In the genomic region with DNA sequence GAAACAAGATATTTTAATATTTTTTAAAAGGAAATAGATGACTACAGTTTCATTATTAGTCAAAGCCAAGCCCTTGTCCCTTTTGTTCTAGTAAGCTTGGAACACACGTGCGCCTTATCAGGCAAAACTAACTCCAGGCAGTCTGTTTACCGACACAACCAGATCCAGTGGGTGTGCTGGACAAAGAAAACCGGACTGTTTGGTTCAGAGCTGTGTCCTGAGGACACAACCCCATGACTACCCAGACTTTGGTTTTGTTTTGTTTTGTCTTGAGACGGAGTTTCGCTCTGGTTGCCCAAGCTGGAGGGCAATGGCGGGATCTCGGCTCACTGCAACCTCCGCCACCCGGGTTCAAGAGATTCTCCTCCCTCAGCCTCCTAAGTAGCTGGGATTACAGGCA, we compare ENCODE assay signal across 32 cellular contexts. TPM values are rescaled to one million over a fixed set of nuclear protein-coding genes. Genes with fewer than 3 reads are reported as not detected.
DNase-seq lines count a peak whose midpoint lies in the region; ATAC-seq and TF ChIP-seq lines count a peak whose summit lies in the region.
"Had no signal": no experiment of that assay in that cellular context is flagged by ENCODE, and none has a peak within 500 bp of the region (broad histone marks: within the 10 kb centered on the region; RNA-seq: fewer than 3 reads in every experiment).

No MANE protein-coding gene starts in this region.

- H3K4me3 ChIP-seq in body of pancreas (no peak overlapping the region), mucosa of descending colon (no peak overlapping the region)
- H3K4me3 ChIP-seq: GM23338, neural progenitor cell, right atrium auricular region had no signal

- no peaks in the 10 kb centered on the region for H3K36me3 ChIP-seq in body of pancreas (replicated peaks in 1 of 2; ENCODE audit: insufficient read depth in 1 of 2, low read depth in 2 of 2)
- H3K36me3 ChIP-seq in mucosa of descending colon (ENCODE audit: low read depth): no peaks in the 10 kb centered on the region
- H3K36me3 ChIP-seq: brain microvascular endothelial cell, neural progenitor cell, right atrium auricular region had no signal

- H3K27ac ChIP-seq in body of pancreas: peak overlapping the region; percentile 85 to 91 (median 87)
- H3K27ac ChIP-seq: brain microvascular endothelial cell, KMS-11, neural progenitor cell, parathyroid adenoma, right atrium auricular region had no signal

- DNase-seq in HPDE6-E6E7 (ENCODE audit: extremely low spot score): peak; percentile 27
- DNase-seq in body of pancreas: peak; percentile 80 to 95 (median 90)
- DNase-seq in mucosa of descending colon: peak in 1 of 3 donors; percentile 42
- no peak for DNase-seq in type B pancreatic cell (ENCODE audit: extremely low spot score, unreplicated experiment)
- DNase-seq in NCI-H1105 treated with DMSO at 0.1 percent for 48 hours (lab: John Stamatoyannopoulos, UW): no peak
- DNase-seq in GM10266 (ENCODE audit: extremely low spot score): no peak
- DNase-seq: activated CD8-positive, alpha-beta T cell treated with anti-CD3 and anti-CD28 coated beads, Interleukin-2, amount 10 ng/mL, durations not matched to agents 7 days and 5 days; activated T-cell treated with anti-CD3 and anti-CD28 coated beads for 4 hours; amniotic stem cell; brain microvascular endothelial cell; C1 segment of cervical spinal cord; DND-41; hypothalamus; NCI-H1436; NCI-H2081; NCI-H226; NCI-H526 treated with DMSO at 0.1 percent for 48 hours; NK-92 treated with Interleukin-12 subunit alpha and Interleukin-12 subunit beta, amount 100 ng/mL, for 24 hours; Right ventricle myocardium superior; stimulated activated CD8-positive, alpha-beta memory T cell treated with anti-CD3 and anti-CD28 coated beads, Interleukin-4, amount 100 ng/mL, for 48 hours; stimulated activated naive CD8-positive, alpha-beta T cell treated with anti-CD3 and anti-CD28 coated beads, Interleukin-15, amount 100 ng/mL, for 72 hours; T-helper 2 cell had no signal

- H3K4me1 Mint-ChIP-seq in type B pancreatic cell (ENCODE audit: unreplicated experiment): peaks cover 8% of the 10 kb centered on the region
- H3K4me1 Mint-ChIP-seq: activated naive CD4-positive, alpha-beta T cell treated with anti-CD3 and anti-CD28 coated beads, Interleukin-2, amount 50 U/mL, for 24 hours; memory B cell; stimulated activated naive CD8-positive, alpha-beta T cell treated with anti-CD3 and anti-CD28 coated beads, Interleukin-15, amount 100 ng/mL, for 72 hours had no signal

- TF ChIP-seq POLR2A in body of pancreas (IDR thresholded peaks at IDR 0.05): peak in 2 of 3 donors; percentile 53 to 57

- H3K36me3 Mint-ChIP-seq in type B pancreatic cell: peaks cover 4% of the 10 kb centered on the region
- H3K36me3 Mint-ChIP-seq: activated naive CD4-positive, alpha-beta T cell treated with anti-CD3 and anti-CD28 coated beads, Interleukin-2, amount 50 U/mL, for 24 hours; memory B cell; neural progenitor cell had no signal

- H3K4me3 Mint-ChIP-seq in type B pancreatic cell: no peak overlapping the region
- H3K4me3 Mint-ChIP-seq: activated CD8-positive, alpha-beta T cell treated with anti-CD3 and anti-CD28 coated beads, Interleukin-2, amount 10 ng/mL, durations not matched to agents 7 days and 5 days; activated naive CD4-positive, alpha-beta T cell treated with anti-CD3 and anti-CD28 coated beads, Interleukin-2, amount 50 U/mL, for 24 hours; GM23338; memory B cell; neural progenitor cell; stimulated activated naive CD8-positive, alpha-beta T cell treated with anti-CD3 and anti-CD28 coated beads, Interleukin-15, amount 100 ng/mL, for 72 hours had no signal

- H3K27me3 ChIP-seq in body of pancreas: no peaks in the 10 kb centered on the region
- H3K27me3 ChIP-seq: brain microvascular endothelial cell, neural progenitor cell, right atrium auricular region had no signal

- peak; percentile 100 for ATAC-seq in body of pancreas
- peak; percentile 92 for ATAC-seq in mucosa of descending colon
- ATAC-seq in GM21360 (IDR thresholded peaks at IDR 0.05; ENCODE audit: unreplicated experiment): no peak
- ATAC-seq: activated CD8-positive, alpha-beta T cell treated with anti-CD3 and anti-CD28 coated beads, Interleukin-2, amount 10 ng/mL, durations not matched to agents 7 days and 5 days; GM23338; Panc1; stimulated activated naive CD8-positive, alpha-beta T cell treated with anti-CD3 and anti-CD28 coated beads, Interleukin-15, amount 100 ng/mL, for 72 hours had no signal

- TF ChIP-seq CTCF in body of pancreas (IDR thresholded peaks at IDR 0.05) (no peak), mucosa of descending colon (IDR thresholded peaks at IDR 0.05) (no peak), type B pancreatic cell (conservative IDR thresholded peaks at IDR 0.05) (no peak), GM10266 (IDR thresholded peaks at IDR 0.05; ENCODE audit: control insufficient read depth, insufficient read depth, low read depth, missing control alignments) (no peak)

- H3K9me3 ChIP-seq in body of pancreas: no peaks in the 10 kb centered on the region
- H3K9me3 ChIP-seq in mucosa of descending colon: no peaks in the 10 kb centered on the region
- H3K9me3 ChIP-seq: right atrium auricular region had no signal

- no peaks in the 10 kb centered on the region for H3K27me3 Mint-ChIP-seq in type B pancreatic cell

- H3K4me1 ChIP-seq in body of pancreas (peaks cover 22% of the 10 kb centered on the region), mucosa of descending colon (ENCODE audit: low read depth) (no peaks in the 10 kb centered on the region)
- H3K4me1 ChIP-seq: parathyroid adenoma, right atrium auricular region had no signal

- peak overlapping the region; percentile 86 for H3K27ac Mint-ChIP-seq in type B pancreatic cell
- H3K27ac Mint-ChIP-seq: activated CD8-positive, alpha-beta T cell treated with anti-CD3 and anti-CD28 coated beads, Interleukin-2, amount 10 ng/mL, durations not matched to agents 7 days and 5 days; activated naive CD4-positive, alpha-beta T cell treated with anti-CD3 and anti-CD28 coated beads, Interleukin-2, amount 50 U/mL, for 24 hours; activated T-helper 2 cell treated with anti-CD3 and anti-CD28 coated beads, Interferon-gamma antibody, Interleukin-2, Interleukin-4, amounts not matched to agents 10 μg/mL and 5 μg/mL and 100 μg/mL, durations not matched to agents 14 hours and 24 hours and 36 hours; GM23338; memory B cell; neural progenitor cell; stimulated activated naive CD8-positive, alpha-beta T cell treated with anti-CD3 and anti-CD28 coated beads, Interleukin-15, amount 100 ng/mL, for 72 hours had no signal

- WGBS in body of pancreas, 2 donors: 42 to 44% methylated on average over 10 of the region's 10 CpGs

- no peaks in the 10 kb centered on the region for H3K9me3 Mint-ChIP-seq in type B pancreatic cell
- H3K9me3 Mint-ChIP-seq: activated naive CD4-positive, alpha-beta T cell treated with anti-CD3 and anti-CD28 coated beads, Interleukin-2, amount 50 U/mL, for 24 hours; activated T-helper 2 cell treated with anti-CD3 and anti-CD28 coated beads, Interferon-gamma antibody, Interleukin-2, Interleukin-4, amounts not matched to agents 10 μg/mL and 5 μg/mL and 100 μg/mL, durations not matched to agents 14 hours and 24 hours and 36 hours; GM23338; memory B cell; stimulated activated naive CD8-positive, alpha-beta T cell treated with anti-CD3 and anti-CD28 coated beads, Interleukin-15, amount 100 ng/mL, for 72 hours had no signal

- intact Hi-C loops in body of pancreas (cut with DNase I): no loop called here
- intact Hi-C loops in mucosa of descending colon (cut with DNase I, micrococcal nuclease): no loop called here

RNA-seq across cellular contexts. Expression of a gene that starts 13.9 kb away (rescaled TPM):
- total RNA-seq in body of pancreas (1 to 10 TPM; 6.9 to 9.3 TPM), mucosa of descending colon (10 to 100 TPM; 30.7 to 45.1 (median 39.3) TPM), type B pancreatic cell (ENCODE audit: low replicate concordance) (81.1 and 121 TPM in 2 replicates)

Comparison
In these comparisons a context has a peak if more than half of its experiments do, and no peak if none do; other contexts are left out.
1. DNase-seq: peak in HPDE6-E6E7 (single experiment) and body of pancreas (4 of 4); none in type B pancreatic cell (single experiment), NCI-H1105 treated with DMSO at 0.1 percent for 48 hours (single experiment) and GM10266 (single experiment).